ENCODE assay signal across 6 cellular contexts in genomic region chr13:90702050-90702449, GRCh38.
"Had no signal": no experiment of that assay in that cellular context is flagged by ENCODE, and none has a peak within 500 bp of the region (broad histone marks: within the 10 kb centered on the region; RNA-seq: fewer than 3 reads in every experiment).

No MANE protein-coding gene starts in this region.

- H3K27ac ChIP-seq: HL-60 had no signal

- DNase-seq: IMR-90, KBM-7, KG1 had no signal

- FAIRE-seq: HTR-8/SVneo, K562 had no signal

- ATAC-seq: K562 had no signal

- H3K4me3 ChIP-seq: K562 had no signal
